8 cellular contexts compared by ENCODE assay signal in genomic region chr16:85555549-85556455, GRCh38. TPM values are rescaled to one million over a fixed set of nuclear protein-coding genes. Genes with fewer than 3 reads are reported as not detected.
DNase-seq lines count a peak whose midpoint lies in the region; ATAC-seq, FAIRE-seq and TF ChIP-seq lines count a peak whose summit lies in the region.

No MANE protein-coding gene starts in this region.

- H3K4me3 ChIP-seq in HEK293 (ENCODE audit: low read depth, low read length) (peak overlapping the region; percentile 69), cardiac fibroblast (replicated peaks in 1 of 2; ENCODE audit: low read depth in 2 of 2, low read length in 2 of 2) (peak overlapping the region; percentile 70 to 80), HepG2 (replicated peaks in 1 of 3; ENCODE audit: insufficient read depth in 1 of 3, low read depth in 2 of 3, low read length in 3 of 3) (peak overlapping the region; percentile 75 to 82 (median 78)), thoracic aorta (peak overlapping the region; percentile 92)

- no peak for TF ChIP-seq CTCF in Calu3 (IDR thresholded peaks at IDR 0.05; ENCODE audit: unreplicated experiment)
- no peak for TF ChIP-seq CTCF in HEK293 (tag by site-specific recombination; IDR thresholded peaks at IDR 0.05)
- TF ChIP-seq CTCF in cardiac fibroblast (IDR thresholded peaks at IDR 0.05; ENCODE audit: low read depth, low read length), result no peak
- TF ChIP-seq CTCF in HepG2 (CRISPR knock-in tag; IDR thresholded peaks at IDR 0.05), result no peak
- TF ChIP-seq CTCF in thoracic aorta (IDR thresholded peaks at IDR 0.05), result no peak

- H3K79me2 ChIP-seq in HepG2 (ENCODE audit: insufficient read depth, low read length), result peaks cover 45% of the 10 kb centered on the region

- TF ChIP-seq RAD21 in HepG2 (CRISPR knock-in tag; IDR thresholded peaks at IDR 0.05), result no peak

- in situ Hi-C loops in HepG2 (cut with HindIII; ENCODE audit: extremely low pct_ligation_motif_present, low pct_unique_long_range_greater_than_20kb), result loop anchor here (5.0 kb wide), 1 partner anchor 114 kb away; no protein-coding TSS in a partner anchor

- no peak for TF ChIP-seq POLR2A in HepG2 (IDR thresholded peaks at IDR 0.05; ENCODE audit: insufficient read depth in 1 of 2, low read depth in 2 of 2, low read length in 2 of 2)

- H3K27ac ChIP-seq in HEK293 (ENCODE audit: extremely low read depth, low read depth, low read length) (peak overlapping the region; percentile 91), HepG2 (ENCODE audit: extremely low read length, insufficient read depth, low read length) (peak overlapping the region; percentile 73), thoracic aorta (peak overlapping the region; percentile 68 to 84)

- BruUV-seq in Calu3 (replicated peaks; lab: Mats Ljungman, UMichigan), result no TSS peak
- no TSS peak for BruUV-seq in HepG2 (replicated peaks; lab: Mats Ljungman, UMichigan)

- under 1% methylated on average over 51 of the region's 51 CpGs for WGBS in HepG2 (ENCODE audit: low lambda C conversion rate)

- peaks cover 59% of the 10 kb centered on the region for H3K36me3 Mint-ChIP-seq in Calu3 (ENCODE audit: insufficient read depth, unreplicated experiment)

- H3K36me3 ChIP-seq in HEK293 (ENCODE audit: control insufficient read depth in 2 of 2, insufficient read depth in 1 of 2, low read length in 2 of 2) (no peaks in the 10 kb centered on the region), HepG2 (replicated peaks in 1 of 2; ENCODE audit: control insufficient read depth in 1 of 2, insufficient read depth in 2 of 2, low read length in 2 of 2) (no peaks in the 10 kb centered on the region), thoracic aorta (no peaks in the 10 kb centered on the region)

- H3K4me1 Mint-ChIP-seq in Calu3 (ENCODE audit: low read depth, unreplicated experiment), result peaks cover 35% of the 10 kb centered on the region

- H3K9me3 ChIP-seq in HEK293 (ENCODE audit: control insufficient read depth, insufficient read depth, low read depth, low read length) (no peaks in the 10 kb centered on the region), HepG2 (ENCODE audit: low read length) (no peaks in the 10 kb centered on the region), thoracic aorta (no peaks in the 10 kb centered on the region)

- no peaks in the 10 kb centered on the region for H3K9me3 Mint-ChIP-seq in Calu3 (ENCODE audit: low read depth, unreplicated experiment)

- H3K4me2 ChIP-seq in HepG2 (ENCODE audit: low read depth, low read length), result peak overlapping the region; percentile 86

- H3K27me3 ChIP-seq in HepG2 (ENCODE audit: control insufficient read depth in 1 of 2, insufficient read depth in 2 of 2, low read length in 2 of 2) (no peaks in the 10 kb centered on the region), thoracic aorta (replicated peaks; ENCODE audit: insufficient read depth) (no peaks in the 10 kb centered on the region)

- ATAC-seq in HepG2 (no peak), thoracic aorta (ENCODE audit: insufficient number of reproducible peaks, low FRiP score, low read depth) (no peak), GM21723 (IDR thresholded peaks at IDR 0.05; ENCODE audit: unreplicated experiment) (no peak)

- DNase-seq in Calu3 (no peak), RKO (ENCODE audit: low spot score) (peak; percentile 63), cardiac fibroblast (ENCODE audit: low read depth in 2 of 2) (peak; percentile 41 to 77), HepG2 (ENCODE audit: low spot score) (peak; percentile 55), thoracic aorta (ENCODE audit: low spot score) (no peak)
- DNase-seq in activated CD4-positive, CD25-positive, alpha-beta regulatory T cell treated with anti-CD3 and anti-CD28 coated beads, Interleukin-2, amount 50 U/mL, for 72 hours, result no peak

- H3K4me3 Mint-ChIP-seq in Calu3 (ENCODE audit: low read depth, unreplicated experiment), result peak overlapping the region; percentile 73

- H3K9ac ChIP-seq in HepG2 (ENCODE audit: insufficient read depth, low read depth, low read length), result peak overlapping the region; percentile 76

- no peak overlapping the region for H2AFZ ChIP-seq in HepG2 (ENCODE audit: low read length)

- intact Hi-C loops in Calu3 (cut with micrococcal nuclease; ENCODE audit: unreplicated experiment) (loop anchor here (1.0 to 5.0 kb wide), 3 partner anchors 41 to 74 kb away; partner anchors contain the start of gene GSE1), HepG2 (cut with micrococcal nuclease; ENCODE audit: unreplicated experiment) (loop anchor here (2.0 kb wide), 2 partner anchors 55 to 115 kb away; no protein-coding TSS in a partner anchor)

- H3K4me1 ChIP-seq in HEK293 (ENCODE audit: control insufficient read depth, insufficient read depth, low read length) (peaks cover 5% of the 10 kb centered on the region), HepG2 (ENCODE audit: insufficient read depth, low read length) (peaks cover 67% of the 10 kb centered on the region), thoracic aorta (ENCODE audit: control insufficient read depth in 1 of 2, low read depth in 2 of 2) (peaks cover 13 to 33% of the 10 kb centered on the region in 2 donors)

- POLR2A ChIA-PET in HEK293 (lab: Yijun Ruan, JAX), result interaction anchor here (0.6 to 5.0 kb wide), 6 partner anchors 55 to 165 kb away, joined by 3 to 37 read pairs (median 6); partner anchors contain the start of gene GSE1
- POLR2A ChIA-PET in HepG2 (lab: Yijun Ruan, JAX), result interaction anchor here (1.0 to 7.4 kb wide), 12 partner anchors 17 to 134 kb away, joined by 5 to 145 read pairs (median 19); partner anchors contain the start of gene GSE1

- H3K27me3 Mint-ChIP-seq in Calu3 (ENCODE audit: unreplicated experiment), result peaks cover 12% of the 10 kb centered on the region

- TF ChIP-seq EP300 in HepG2 (IDR thresholded peaks at IDR 0.05; ENCODE audit: low read depth in 2 of 2, low read length in 2 of 2), result no peak
- no peak for TF ChIP-seq EP300 in HepG2 (CRISPR knock-in tag; IDR thresholded peaks at IDR 0.05; ENCODE audit: borderline replicate concordance)

- peak overlapping the region; percentile 21 for H3K27ac Mint-ChIP-seq in Calu3 (ENCODE audit: unreplicated experiment)

- CTCF ChIA-PET in Calu3 (lab: Charles Lee), result interaction anchor here (0.6 to 3.3 kb wide), 5 partner anchors 8 to 135 kb away, joined by 3 to 24 read pairs (median 5); no protein-coding TSS in a partner anchor
- CTCF ChIA-PET in HEK293 (lab: Yijun Ruan, JAX), result interaction anchor here (0.6 to 2.4 kb wide), 4 partner anchors 13 to 57 kb away, joined by 3 to 16 read pairs (median 9); partner anchors contain the start of gene GSE1
- CTCF ChIA-PET in HepG2 (lab: Yijun Ruan, JAX; ENCODE audit: low intra/inter-chr PET ratio, low total read pairs), result no interaction called here

- no peak for FAIRE-seq in HepG2 (lab: Jason Lieb, UNC)

- H4K20me1 ChIP-seq in HepG2 (ENCODE audit: insufficient read depth, low read length), result peaks cover 25% of the 10 kb centered on the region; the same call in 1 of the 2 replicates

TF ChIP-seq in HEK293, 187 proteins besides CTCF, POLR2A, EP300 and RAD21 (continues in another document):
- 0 out of 2 replicates have a peak, but pooled peaks have one; percentile 10 for TF ChIP-seq ZNF629 (tag by site-specific recombination; IDR thresholded peaks at IDR 0.05)

TF ChIP-seq in HepG2, 621 proteins besides CTCF, POLR2A, EP300 and RAD21 (continues in another document):
- TF ChIP-seq CREB1 (IDR thresholded peaks at IDR 0.05) (no peak), CREB1 (CRISPR knock-in tag; IDR thresholded peaks at IDR 0.05) (peak; percentile 35; the same call in 1 of the 2 replicates), ARNT (IDR thresholded peaks at IDR 0.05) (no peak)

RNA-seq across cellular contexts. Expression of gene GSE1, which starts 57.3 kb away (rescaled TPM):
- 45.3 and 46.2 TPM in 2 replicates for total RNA-seq in Calu3 (2022)
- 16.1 and 19.5 TPM in 2 replicates for total RNA-seq in HepG2 (2016; rRNA removed; fragmentation: Illumina TruSeq; extraction: Trizol)
- 13.0 and 16.7 TPM in 2 replicates for total RNA-seq in HepG2 (2016; cell fraction: cytosol; rRNA removed; fragmentation: Illumina TruSeq; extraction: Trizol; ENCODE audit: low read depth)
- total RNA-seq in HepG2 (2016; cell fraction: insoluble cytoplasmic fraction; rRNA removed; fragmentation: Illumina TruSeq; extraction: Trizol), result 15.4 and 17.4 TPM in 2 replicates
- total RNA-seq in HepG2 (2016; cell fraction: membrane; rRNA removed; fragmentation: Illumina TruSeq; extraction: Trizol), result 18.2 and 21.4 TPM in 2 replicates
- total RNA-seq in HepG2 (2016; cell fraction: nucleus; rRNA removed; fragmentation: Illumina TruSeq; extraction: Trizol), result 31.6 and 33.0 TPM in 2 replicates
- polyA plus RNA-seq in HepG2 (2011; rRNA removed), result 31.2 and 37.7 TPM in 2 replicates
- polyA plus RNA-seq in HepG2 (2011; cell fraction: cytosol; rRNA removed), result 20.9 and 26.7 TPM in 2 replicates
- 132 and 135 TPM in 2 replicates for polyA plus RNA-seq in HepG2 (2011; cell fraction: nucleus; rRNA removed)
- 43.5 and 43.7 TPM in 2 replicates for polyA plus RNA-seq in HepG2 (2012)
- 1.4 and 1.7 TPM in 2 replicates for polyA plus RNA-seq in HepG2 (2016; cell fraction: cytosol; fragmentation: Illumina TruSeq; extraction: Trizol; ENCODE audit: low read depth)
- polyA plus RNA-seq in HepG2 (2016; cell fraction: insoluble cytoplasmic fraction; fragmentation: Illumina TruSeq; extraction: Trizol; ENCODE audit: low read depth), result 22.8 and 30.2 TPM in 2 replicates
- 4.4 and 5.4 TPM in 2 replicates for polyA plus RNA-seq in HepG2 (2016; cell fraction: membrane; fragmentation: Illumina TruSeq; extraction: Trizol; ENCODE audit: low read depth)
- 70.9 and 78.3 TPM in 2 replicates for polyA plus RNA-seq in HepG2 (2016; cell fraction: nucleus; fragmentation: Illumina TruSeq; extraction: Trizol; ENCODE audit: insufficient read depth, low read depth)
- polyA minus RNA-seq in HepG2 (2011; rRNA and poly(A)+ RNA removed; ENCODE audit: low replicate concordance), result 24.8 and 50.4 TPM in 2 replicates
- polyA minus RNA-seq in HepG2 (2011; cell fraction: cytosol; rRNA and poly(A)+ RNA removed), result 36.3 and 45.8 TPM in 2 replicates
- polyA minus RNA-seq in HepG2 (2011; cell fraction: nucleus; rRNA and poly(A)+ RNA removed), result 83.8 and 96.8 TPM in 2 replicates
- total RNA-seq in thoracic aorta, result 10 to 100 TPM; 72.6 to 96.2 TPM

Comparison
In these comparisons a context has a peak if more than half of its experiments do, and no peak if none do; other contexts are left out.
1. DNase-seq: peak in RKO (single experiment), cardiac fibroblast (2 of 2) and HepG2 (single experiment); none in Calu3 (single experiment), thoracic aorta (single experiment) and activated CD4-positive, CD25-positive, alpha-beta regulatory T cell treated with anti-CD3 and anti-CD28 coated beads, Interleukin-2, amount 50 U/mL, for 72 hours (single experiment).
2. Peak in every context shown above with its lines, with median percentiles within 50 percentile points of each other: H3K27ac ChIP-seq and H3K4me3 ChIP-seq.